In the genomic region with DNA sequence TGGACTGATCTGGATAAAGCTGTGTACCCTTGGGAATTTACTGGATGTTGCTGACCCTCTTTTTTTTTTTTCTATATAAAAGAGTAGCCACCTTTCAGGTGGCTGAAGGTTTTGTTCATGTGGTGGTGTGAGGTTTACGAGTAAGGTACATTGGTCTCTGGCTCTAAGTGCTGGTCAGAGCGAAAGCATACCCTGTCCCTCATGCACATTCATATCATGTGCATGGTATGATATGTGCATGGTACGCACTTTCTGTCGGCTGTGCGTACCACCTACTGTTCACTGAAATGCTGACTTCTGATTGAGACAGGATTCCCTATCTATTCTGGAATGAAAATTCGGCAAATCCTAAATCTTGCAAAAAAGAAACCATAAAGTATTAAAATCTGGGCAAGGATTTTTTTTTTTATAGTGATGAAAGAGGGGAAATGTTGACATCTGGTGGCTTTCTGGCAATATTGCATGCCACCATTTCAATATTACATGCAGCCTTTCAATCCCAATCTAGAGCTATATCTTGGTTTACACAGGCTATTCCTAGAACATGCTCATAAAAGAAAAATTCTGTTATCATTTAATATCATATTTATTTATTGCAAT, we compare ENCODE assay signal across 9 cellular contexts. TPM values are rescaled to one million over a fixed set of nuclear protein-coding genes. Genes with fewer than 3 reads are reported as not detected.
DNase-seq lines count a peak whose midpoint lies in the region; ATAC-seq, FAIRE-seq and TF ChIP-seq lines count a peak whose summit lies in the region.
"Had no signal": no experiment of that assay in that cellular context is flagged by ENCODE, and none has a peak within 500 bp of the region (broad histone marks: within the 10 kb centered on the region; RNA-seq: fewer than 3 reads in every experiment).

No MANE protein-coding gene starts in this region.

- WGBS in HepG2 (ENCODE audit: low lambda C conversion rate), result 49% methylated on average over 6 of the region's 6 CpGs

- FAIRE-seq in astrocyte (lab: Jason Lieb, UNC), result peak; percentile 75
- FAIRE-seq in HepG2 (lab: Jason Lieb, UNC), result no peak

- intact Hi-C loops in activated CD8-positive, alpha-beta T cell treated with anti-CD3 and anti-CD28 coated beads for 36 hours (cut with micrococcal nuclease), result loop anchor here (1.0 kb wide), 1 partner anchor 69 kb away; no protein-coding TSS in a partner anchor
- intact Hi-C loops in HepG2 (cut with micrococcal nuclease; ENCODE audit: unreplicated experiment), result loop anchor here (1.0 to 10.0 kb wide), 2 partner anchors 69 to 502 kb away; no protein-coding TSS in a partner anchor
- intact Hi-C loops in CD4-positive, alpha-beta memory T cell (cut with micrococcal nuclease), result loop anchor here (5.0 kb wide), 1 partner anchor 495 kb away; no protein-coding TSS in a partner anchor

- peak; percentile 74 for TF ChIP-seq CTCF in activated CD8-positive, alpha-beta T cell treated with anti-CD3 and anti-CD28 coated beads for 36 hours (IDR thresholded peaks at IDR 0.05)
- TF ChIP-seq CTCF in astrocyte (IDR thresholded peaks at IDR 0.05; ENCODE audit: insufficient read depth, low read depth, low read length), result peak; percentile 80
- peak; percentile 50 for TF ChIP-seq CTCF in HepG2 (CRISPR knock-in tag; IDR thresholded peaks at IDR 0.05)

- no peak for TF ChIP-seq POLR2A in HepG2 (IDR thresholded peaks at IDR 0.05; ENCODE audit: insufficient read depth in 1 of 2, low read depth in 2 of 2, low read length in 2 of 2)

- H3K36me3 Mint-ChIP-seq in activated CD8-positive, alpha-beta T cell treated with anti-CD3 and anti-CD28 coated beads for 36 hours (ENCODE audit: low read depth), result no peaks in the 10 kb centered on the region
- H3K36me3 Mint-ChIP-seq in activated CD8-positive, alpha-beta T cell treated with anti-CD3 and anti-CD28 coated beads, Interleukin-2, amount 10 ng/mL, durations not matched to agents 7 days and 5 days (ENCODE audit: low read depth), result no peaks in the 10 kb centered on the region
- no peaks in the 10 kb centered on the region for H3K36me3 Mint-ChIP-seq in astrocyte (ENCODE audit: low read depth, unreplicated experiment)
- H3K36me3 Mint-ChIP-seq in CD4-positive, alpha-beta memory T cell, result no peaks in the 10 kb centered on the region

- no peaks in the 10 kb centered on the region for H3K79me2 ChIP-seq in astrocyte (ENCODE audit: insufficient read depth, low read length)
- no peaks in the 10 kb centered on the region for H3K79me2 ChIP-seq in HepG2 (ENCODE audit: insufficient read depth, low read length)

- H3K27ac Mint-ChIP-seq in activated CD8-positive, alpha-beta T cell treated with anti-CD3 and anti-CD28 coated beads for 36 hours, result no peak overlapping the region
- H3K27ac Mint-ChIP-seq in activated CD8-positive, alpha-beta T cell treated with anti-CD3 and anti-CD28 coated beads, Interleukin-2, amount 10 ng/mL, durations not matched to agents 7 days and 5 days, result no peak overlapping the region
- no peak overlapping the region for H3K27ac Mint-ChIP-seq in astrocyte (ENCODE audit: unreplicated experiment)
- no peak overlapping the region for H3K27ac Mint-ChIP-seq in CD4-positive, alpha-beta memory T cell
- H3K27ac Mint-ChIP-seq: dendritic cell treated with granulocyte-macrophage colony-stimulating factor and Interleukin-4, amounts not matched to agents 40 ng/mL and 50 ng/mL, for 4 days had no signal

- in situ Hi-C loops in HepG2 (cut with HindIII; ENCODE audit: extremely low pct_ligation_motif_present, low pct_unique_long_range_greater_than_20kb), result no loop called here

- no peak for TF ChIP-seq RAD21 in HepG2 (CRISPR knock-in tag; IDR thresholded peaks at IDR 0.05)

- no peak for DNase-seq in activated CD8-positive, alpha-beta T cell treated with anti-CD3 and anti-CD28 coated beads for 36 hours
- DNase-seq in activated CD8-positive, alpha-beta T cell treated with anti-CD3 and anti-CD28 coated beads, Interleukin-2, amount 10 ng/mL, durations not matched to agents 7 days and 5 days, result no peak
- peak; percentile 4 for DNase-seq in astrocyte (ENCODE audit: low read depth)
- no peak for DNase-seq in HepG2 (ENCODE audit: low spot score)
- DNase-seq in CD4-positive, alpha-beta memory T cell, result no peak
- DNase-seq in mesenteric fat pad (ENCODE audit: low spot score), result no peak

- no peaks in the 10 kb centered on the region for H3K27me3 ChIP-seq in astrocyte (ENCODE audit: insufficient read depth, low read length)
- H3K27me3 ChIP-seq in HepG2 (ENCODE audit: control insufficient read depth in 1 of 2, insufficient read depth in 2 of 2, low read length in 2 of 2), result peaks cover 0 to 8% of the 10 kb centered on the region in 2 experiments; a peak in 1 of 5 replicates
- H3K27me3 ChIP-seq in CD4-positive, alpha-beta memory T cell (ENCODE audit: insufficient read depth, low read length), result no peaks in the 10 kb centered on the region

- H3K4me2 ChIP-seq in astrocyte (ENCODE audit: low read length) (no peak overlapping the region), HepG2 (ENCODE audit: low read depth, low read length) (no peak overlapping the region)

- BruUV-seq in HepG2 (replicated peaks; lab: Mats Ljungman, UMichigan), result no TSS peak

- H3K27me3 Mint-ChIP-seq in activated CD8-positive, alpha-beta T cell treated with anti-CD3 and anti-CD28 coated beads for 36 hours, result no peaks in the 10 kb centered on the region
- H3K27me3 Mint-ChIP-seq in activated CD8-positive, alpha-beta T cell treated with anti-CD3 and anti-CD28 coated beads, Interleukin-2, amount 10 ng/mL, durations not matched to agents 7 days and 5 days (ENCODE audit: low read depth), result peaks cover 16% of the 10 kb centered on the region
- H3K27me3 Mint-ChIP-seq in astrocyte (ENCODE audit: low read depth, unreplicated experiment), result peaks cover 9% of the 10 kb centered on the region
- peaks cover 0 to 8% of the 10 kb centered on the region in 2 donors for H3K27me3 Mint-ChIP-seq in CD4-positive, alpha-beta memory T cell

- no peaks in the 10 kb centered on the region for H3K9me3 ChIP-seq in astrocyte (ENCODE audit: insufficient read depth, low read depth, low read length)
- H3K9me3 ChIP-seq in HepG2 (ENCODE audit: low read length), result no peaks in the 10 kb centered on the region
- no peaks in the 10 kb centered on the region for H3K9me3 ChIP-seq in CD4-positive, alpha-beta memory T cell (ENCODE audit: control insufficient read depth in 1 of 2, low read length in 2 of 2)

- H3K36me3 ChIP-seq in astrocyte (ENCODE audit: insufficient read depth, low read length) (no peaks in the 10 kb centered on the region), HepG2 (replicated peaks in 1 of 2; ENCODE audit: control insufficient read depth in 1 of 2, insufficient read depth in 2 of 2, low read length in 2 of 2) (no peaks in the 10 kb centered on the region)
- no peaks in the 10 kb centered on the region for H3K36me3 ChIP-seq in CD4-positive, alpha-beta memory T cell (ENCODE audit: insufficient read depth, low read length)

- no peak overlapping the region for H3K27ac ChIP-seq in astrocyte (ENCODE audit: low read depth, low read length)
- no peak overlapping the region for H3K27ac ChIP-seq in HepG2 (ENCODE audit: extremely low read length, insufficient read depth, low read length)
- H3K27ac ChIP-seq in CD4-positive, alpha-beta memory T cell (ENCODE audit: low read depth, low read length), result no peak overlapping the region

- H3K9me3 Mint-ChIP-seq in activated CD8-positive, alpha-beta T cell treated with anti-CD3 and anti-CD28 coated beads for 36 hours, result no peaks in the 10 kb centered on the region
- no peaks in the 10 kb centered on the region for H3K9me3 Mint-ChIP-seq in activated CD8-positive, alpha-beta T cell treated with anti-CD3 and anti-CD28 coated beads, Interleukin-2, amount 10 ng/mL, durations not matched to agents 7 days and 5 days (ENCODE audit: insufficient read depth)
- H3K9me3 Mint-ChIP-seq in astrocyte (ENCODE audit: unreplicated experiment), result no peaks in the 10 kb centered on the region
- no peaks in the 10 kb centered on the region for H3K9me3 Mint-ChIP-seq in CD4-positive, alpha-beta memory T cell
- H3K9me3 Mint-ChIP-seq: dendritic cell treated with granulocyte-macrophage colony-stimulating factor and Interleukin-4, amounts not matched to agents 40 ng/mL and 50 ng/mL, for 4 days had no signal

- ATAC-seq in activated CD8-positive, alpha-beta T cell treated with anti-CD3 and anti-CD28 coated beads for 36 hours, result no peak
- no peak for ATAC-seq in activated CD8-positive, alpha-beta T cell treated with anti-CD3 and anti-CD28 coated beads, Interleukin-2, amount 10 ng/mL, durations not matched to agents 7 days and 5 days
- ATAC-seq in HG03469 (IDR thresholded peaks at IDR 0.05; ENCODE audit: unreplicated experiment), result peak; percentile 35
- no peak for ATAC-seq in HepG2
- no peak for ATAC-seq in GM18873 (IDR thresholded peaks at IDR 0.05; ENCODE audit: low FRiP score, unreplicated experiment)

- H3K4me3 Mint-ChIP-seq in activated CD8-positive, alpha-beta T cell treated with anti-CD3 and anti-CD28 coated beads for 36 hours, result no peak overlapping the region
- no peak overlapping the region for H3K4me3 Mint-ChIP-seq in activated CD8-positive, alpha-beta T cell treated with anti-CD3 and anti-CD28 coated beads, Interleukin-2, amount 10 ng/mL, durations not matched to agents 7 days and 5 days
- no peak overlapping the region for H3K4me3 Mint-ChIP-seq in astrocyte (ENCODE audit: unreplicated experiment)
- no peak overlapping the region for H3K4me3 Mint-ChIP-seq in CD4-positive, alpha-beta memory T cell
- H3K4me3 Mint-ChIP-seq: dendritic cell treated with granulocyte-macrophage colony-stimulating factor and Interleukin-4, amounts not matched to agents 40 ng/mL and 50 ng/mL, for 4 days had no signal

- peaks cover 3% of the 10 kb centered on the region for H3K4me1 Mint-ChIP-seq in activated CD8-positive, alpha-beta T cell treated with anti-CD3 and anti-CD28 coated beads for 36 hours (ENCODE audit: low read depth)
- peaks cover 2% of the 10 kb centered on the region for H3K4me1 Mint-ChIP-seq in activated CD8-positive, alpha-beta T cell treated with anti-CD3 and anti-CD28 coated beads, Interleukin-2, amount 10 ng/mL, durations not matched to agents 7 days and 5 days (ENCODE audit: low read depth)
- peaks cover 16% of the 10 kb centered on the region for H3K4me1 Mint-ChIP-seq in astrocyte (ENCODE audit: low read depth, unreplicated experiment)
- peaks cover 0 to 2% (median under 1%) of the 10 kb centered on the region in 4 donors for H3K4me1 Mint-ChIP-seq in CD4-positive, alpha-beta memory T cell

- H4K20me1 ChIP-seq in astrocyte (ENCODE audit: insufficient read depth, low read length) (no peaks in the 10 kb centered on the region), HepG2 (ENCODE audit: insufficient read depth, low read length) (no peaks in the 10 kb centered on the region)

- H3K4me3 ChIP-seq in astrocyte (ENCODE audit: insufficient read depth, low read depth, low read length), result no peak overlapping the region
- H3K4me3 ChIP-seq in HepG2 (replicated peaks in 1 of 3; ENCODE audit: insufficient read depth in 1 of 3, low read depth in 2 of 3, low read length in 3 of 3), result no peak overlapping the region
- H3K4me3 ChIP-seq in CD4-positive, alpha-beta memory T cell (ENCODE audit: low read length in 2 of 2), result no peak overlapping the region

- H2AFZ ChIP-seq in astrocyte (ENCODE audit: low read depth, low read length) (no peak overlapping the region), HepG2 (ENCODE audit: low read length) (no peak overlapping the region)

- no peak overlapping the region for H3K9ac ChIP-seq in astrocyte (ENCODE audit: low read length)
- H3K9ac ChIP-seq in HepG2 (ENCODE audit: insufficient read depth, low read depth, low read length), result no peak overlapping the region

- TF ChIP-seq EP300 in HepG2 (IDR thresholded peaks at IDR 0.05; ENCODE audit: low read depth in 2 of 2, low read length in 2 of 2), result no peak
- TF ChIP-seq EP300 in HepG2 (CRISPR knock-in tag; IDR thresholded peaks at IDR 0.05; ENCODE audit: borderline replicate concordance), result no peak

- POLR2A ChIA-PET in activated CD8-positive, alpha-beta T cell treated with anti-CD3 and anti-CD28 coated beads for 36 hours (lab: Charles Lee), result no interaction called here
- POLR2A ChIA-PET in activated CD8-positive, alpha-beta T cell treated with anti-CD3 and anti-CD28 coated beads, Interleukin-2, amount 10 ng/mL, durations not matched to agents 7 days and 5 days (lab: Charles Lee), result no interaction called here
- POLR2A ChIA-PET in HepG2 (lab: Yijun Ruan, JAX), result no interaction called here
- POLR2A ChIA-PET in CD4-positive, alpha-beta memory T cell (lab: Charles Lee; ENCODE audit: partially characterized antibody), result interaction anchor here (0.8 kb wide), 1 partner anchor 54 kb away, joined by 3 read pairs; a partner anchor contains a TSS

- CTCF ChIA-PET in activated CD8-positive, alpha-beta T cell treated with anti-CD3 and anti-CD28 coated beads for 36 hours (lab: Charles Lee), result interaction anchor here (0.6 to 3.0 kb wide), 15 partner anchors 8 to 496 kb away, joined by 3 to 27 read pairs (median 4); a partner anchor contains a TSS
- CTCF ChIA-PET in activated CD8-positive, alpha-beta T cell treated with anti-CD3 and anti-CD28 coated beads, Interleukin-2, amount 10 ng/mL, durations not matched to agents 7 days and 5 days (lab: Charles Lee), result interaction anchor here (0.5 to 2.1 kb wide), 12 partner anchors 9 to 665 kb away, joined by 3 to 34 read pairs (median 3); a partner anchor contains a TSS
- CTCF ChIA-PET in HepG2 (lab: Yijun Ruan, JAX; ENCODE audit: low intra/inter-chr PET ratio, low total read pairs), result interaction anchor here (1.0 to 1.4 kb wide), 2 partner anchors 69 to 70 kb away, joined by 3 to 4 read pairs; a partner anchor contains a TSS
- CTCF ChIA-PET in CD4-positive, alpha-beta memory T cell (lab: Charles Lee; ENCODE audit: partially characterized antibody), result interaction anchor here (0.7 to 2.7 kb wide), 11 partner anchors 9 to 706 kb away, joined by 3 to 16 read pairs (median 4); a partner anchor contains a TSS

- no peaks in the 10 kb centered on the region for H3K4me1 ChIP-seq in astrocyte (ENCODE audit: insufficient read depth, low read length)
- no peaks in the 10 kb centered on the region for H3K4me1 ChIP-seq in HepG2 (ENCODE audit: insufficient read depth, low read length)
- H3K4me1 ChIP-seq in CD4-positive, alpha-beta memory T cell (ENCODE audit: insufficient read depth, low read length), result no peaks in the 10 kb centered on the region

RNA-seq across cellular contexts. Expression of a gene that starts 32.8 kb away (rescaled TPM):
- under 1 TPM; 0.38 to 0.52 TPM for total RNA-seq in activated CD8-positive, alpha-beta T cell treated with anti-CD3 and anti-CD28 coated beads for 36 hours
- total RNA-seq in activated CD8-positive, alpha-beta T cell treated with anti-CD3 and anti-CD28 coated beads, Interleukin-2, amount 10 ng/mL, durations not matched to agents 7 days and 5 days, result under 1 TPM; 0.29 to 0.66 TPM
- total RNA-seq in astrocyte, result 1.2 and 1.7 TPM in 2 replicates
- total RNA-seq in HepG2 (2016; rRNA removed; fragmentation: Illumina TruSeq; extraction: Trizol), result not detected in 2 replicates
- not detected in 2 replicates for total RNA-seq in HepG2 (2016; cell fraction: cytosol; rRNA removed; fragmentation: Illumina TruSeq; extraction: Trizol; ENCODE audit: low read depth)
- total RNA-seq in HepG2 (2016; cell fraction: insoluble cytoplasmic fraction; rRNA removed; fragmentation: Illumina TruSeq; extraction: Trizol), result not detected in 2 replicates
- total RNA-seq in HepG2 (2016; cell fraction: membrane; rRNA removed; fragmentation: Illumina TruSeq; extraction: Trizol), result not detected in 2 replicates
- total RNA-seq in HepG2 (2016; cell fraction: nucleus; rRNA removed; fragmentation: Illumina TruSeq; extraction: Trizol), result not detected in 2 replicates
- polyA plus RNA-seq in HepG2 (2011; rRNA removed), result not detected in 2 replicates
- polyA plus RNA-seq in HepG2 (2011; cell fraction: cytosol; rRNA removed), result 0.07 TPM in 1 of 2 replicates, not detected in the other
- polyA plus RNA-seq in HepG2 (2011; cell fraction: nucleus; rRNA removed), result 0.31 TPM in 1 of 2 replicates, not detected in the other
- not detected in 2 replicates for polyA plus RNA-seq in HepG2 (2012)
- polyA plus RNA-seq in HepG2 (2016; cell fraction: cytosol; fragmentation: Illumina TruSeq; extraction: Trizol; ENCODE audit: low read depth), result not detected in 2 replicates
- not detected in 2 replicates for polyA plus RNA-seq in HepG2 (2016; cell fraction: insoluble cytoplasmic fraction; fragmentation: Illumina TruSeq; extraction: Trizol; ENCODE audit: low read depth)
- not detected in 2 replicates for polyA plus RNA-seq in HepG2 (2016; cell fraction: membrane; fragmentation: Illumina TruSeq; extraction: Trizol; ENCODE audit: low read depth)
- polyA plus RNA-seq in HepG2 (2016; cell fraction: nucleus; fragmentation: Illumina TruSeq; extraction: Trizol; ENCODE audit: insufficient read depth, low read depth), result not detected in 2 replicates
- polyA minus RNA-seq in HepG2 (2011; rRNA and poly(A)+ RNA removed; ENCODE audit: low replicate concordance), result not detected in 2 replicates
- polyA minus RNA-seq in HepG2 (2011; cell fraction: cytosol; rRNA and poly(A)+ RNA removed), result not detected in 2 replicates
- polyA minus RNA-seq in HepG2 (2011; cell fraction: nucleus; rRNA and poly(A)+ RNA removed), result not detected in 2 replicates
- under 1 TPM; 0.58 to 0.76 TPM for total RNA-seq in CD4-positive, alpha-beta memory T cell
- polyA plus RNA-seq in CD4-positive, alpha-beta memory T cell, result not detected
- total RNA-seq in mesenteric fat pad, result 10.1 TPM

RNA-seq across cellular contexts. Expression of a gene that starts 54.1 kb away (rescaled TPM):
- 1 to 10 TPM; 4.8 to 5.1 TPM for total RNA-seq in activated CD8-positive, alpha-beta T cell treated with anti-CD3 and anti-CD28 coated beads for 36 hours
- 10 to 100 TPM; 16.1 to 18.1 TPM for total RNA-seq in activated CD8-positive, alpha-beta T cell treated with anti-CD3 and anti-CD28 coated beads, Interleukin-2, amount 10 ng/mL, durations not matched to agents 7 days and 5 days
- 9.1 and 10.3 TPM in 2 replicates for total RNA-seq in astrocyte
- total RNA-seq in HepG2 (2016; rRNA removed; fragmentation: Illumina TruSeq; extraction: Trizol), result 2.1 and 7.2 TPM in 2 replicates
- 1.5 and 2.2 TPM in 2 replicates for total RNA-seq in HepG2 (2016; cell fraction: cytosol; rRNA removed; fragmentation: Illumina TruSeq; extraction: Trizol; ENCODE audit: low read depth)
- total RNA-seq in HepG2 (2016; cell fraction: insoluble cytoplasmic fraction; rRNA removed; fragmentation: Illumina TruSeq; extraction: Trizol), result 3.0 and 6.9 TPM in 2 replicates
- 2.9 and 3.1 TPM in 2 replicates for total RNA-seq in HepG2 (2016; cell fraction: membrane; rRNA removed; fragmentation: Illumina TruSeq; extraction: Trizol)
- total RNA-seq in HepG2 (2016; cell fraction: nucleus; rRNA removed; fragmentation: Illumina TruSeq; extraction: Trizol), result 14.3 and 14.6 TPM in 2 replicates
- 4.7 and 6.2 TPM in 2 replicates for polyA plus RNA-seq in HepG2 (2011; rRNA removed)
- 2.1 and 3.2 TPM in 2 replicates for polyA plus RNA-seq in HepG2 (2011; cell fraction: cytosol; rRNA removed)
- 16.5 and 24.0 TPM in 2 replicates for polyA plus RNA-seq in HepG2 (2011; cell fraction: nucleus; rRNA removed)
- 6.6 and 6.7 TPM in 2 replicates for polyA plus RNA-seq in HepG2 (2012)
- 1.9 and 2.1 TPM in 2 replicates for polyA plus RNA-seq in HepG2 (2016; cell fraction: cytosol; fragmentation: Illumina TruSeq; extraction: Trizol; ENCODE audit: low read depth)
- polyA plus RNA-seq in HepG2 (2016; cell fraction: insoluble cytoplasmic fraction; fragmentation: Illumina TruSeq; extraction: Trizol; ENCODE audit: low read depth), result 2.6 and 2.9 TPM in 2 replicates
- polyA plus RNA-seq in HepG2 (2016; cell fraction: membrane; fragmentation: Illumina TruSeq; extraction: Trizol; ENCODE audit: low read depth), result 2.3 and 2.6 TPM in 2 replicates
- polyA plus RNA-seq in HepG2 (2016; cell fraction: nucleus; fragmentation: Illumina TruSeq; extraction: Trizol; ENCODE audit: insufficient read depth, low read depth), result 40.3 and 41.1 TPM in 2 replicates
- polyA minus RNA-seq in HepG2 (2011; rRNA and poly(A)+ RNA removed; ENCODE audit: low replicate concordance), result 0.82 and 1.7 TPM in 2 replicates
- polyA minus RNA-seq in HepG2 (2011; cell fraction: cytosol; rRNA and poly(A)+ RNA removed), result 1.6 and 2.0 TPM in 2 replicates
- 9.9 and 14.3 TPM in 2 replicates for polyA minus RNA-seq in HepG2 (2011; cell fraction: nucleus; rRNA and poly(A)+ RNA removed)
- total RNA-seq in CD4-positive, alpha-beta memory T cell, result 10 to 100 TPM; 41.9 to 45.5 TPM
- 10 to 100 TPM; 25.3 to 40.9 TPM for polyA plus RNA-seq in CD4-positive, alpha-beta memory T cell
- total RNA-seq in mesenteric fat pad, result 18.7 TPM
